1 cellular context compared by ENCODE assay signal in genomic region chr2:44324971-44325426, GRCh38.
TF ChIP-seq lines count a peak whose summit lies in the region.

No MANE protein-coding gene starts in this region.

TF ChIP-seq in SK-N-SH treated with all-trans-retinoic acid at 6 μM for 48 hours, 23 proteins besides CTCF, POLR2A, EP300 and RAD21:
- peak; percentile 100 for TF ChIP-seq ZFP3 (CRISPR knock-in tag; IDR thresholded peaks at IDR 0.05)
- TF ChIP-seq TOX (CRISPR knock-in tag; IDR thresholded peaks at IDR 0.05; ENCODE audit: borderline replicate concordance), result no peak
- TF ChIP-seq ZFP30 (CRISPR knock-in tag; IDR thresholded peaks at IDR 0.05), result no peak
- TF ChIP-seq ISL1 (CRISPR knock-in tag; IDR thresholded peaks at IDR 0.05), result peak; percentile 69
- no peak for TF ChIP-seq GLIS3 (CRISPR knock-in tag; IDR thresholded peaks at IDR 0.05)
